In the genomic region with DNA sequence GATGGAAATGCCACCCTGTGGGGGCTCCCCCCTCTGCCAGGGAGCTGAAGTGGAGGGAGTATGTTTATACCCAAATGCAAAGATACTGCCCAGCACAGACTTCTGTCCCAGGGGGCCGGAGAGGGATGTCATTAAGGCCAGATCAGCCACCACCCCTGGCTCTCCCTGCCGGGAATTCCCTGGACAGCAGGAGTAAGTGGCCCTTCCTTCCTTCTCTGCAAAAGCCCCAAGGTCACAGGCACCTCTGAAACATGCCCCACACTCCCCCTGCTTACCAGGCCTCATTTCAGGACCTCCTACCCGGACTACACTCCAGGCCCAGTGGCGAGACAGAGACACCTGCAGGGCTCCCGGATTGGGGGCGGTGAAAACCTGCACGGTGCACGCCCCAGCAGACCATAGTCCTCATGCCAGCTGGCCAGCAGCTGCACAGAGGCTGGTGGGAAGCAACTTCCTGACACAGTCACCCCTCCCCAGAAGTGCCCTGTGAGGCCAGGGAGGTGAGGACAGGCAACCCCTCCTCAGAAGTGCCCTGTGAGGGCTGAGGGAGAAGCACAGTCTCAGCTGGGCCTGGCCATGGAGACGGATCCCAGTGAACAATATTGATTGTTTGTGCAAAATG, we compare ENCODE assay signal across 17 cellular contexts. TPM values are rescaled to one million over a fixed set of nuclear protein-coding genes. Genes with fewer than 3 reads are reported as not detected.
DNase-seq lines count a peak whose midpoint lies in the region; ATAC-seq, FAIRE-seq and TF ChIP-seq lines count a peak whose summit lies in the region.
"Had no signal": no experiment of that assay in that cellular context is flagged by ENCODE, and none has a peak within 500 bp of the region (broad histone marks: within the 10 kb centered on the region; RNA-seq: fewer than 3 reads in every experiment).

No MANE protein-coding gene starts in this region.

- TF ChIP-seq EP300 in HepG2 (IDR thresholded peaks at IDR 0.05; ENCODE audit: low read depth in 2 of 2, low read length in 2 of 2) (no peak), HepG2 (CRISPR knock-in tag; IDR thresholded peaks at IDR 0.05; ENCODE audit: borderline replicate concordance) (no peak)

- no peak for ATAC-seq in activated CD8-positive, alpha-beta memory T cell treated with anti-CD3 and anti-CD28 coated beads, Interleukin-2, amount 10 ng/mL, durations not matched to agents 7 days and 5 days
- peak; percentile 21 for ATAC-seq in Panc1
- ATAC-seq in HepG2: peak; percentile 20; the same call in 2 of the 3 replicates
- ATAC-seq: GM12878, left lung had no signal

- H2AFZ ChIP-seq in HepG2 (ENCODE audit: low read length) (no peak overlapping the region), GM23248 (no peak overlapping the region)

- BruUV-seq in Panc1 (replicated peaks; lab: Mats Ljungman, UMichigan): no TSS peak
- no TSS peak for BruUV-seq in HepG2 (replicated peaks; lab: Mats Ljungman, UMichigan)

- TF ChIP-seq POLR2A in HepG2 (IDR thresholded peaks at IDR 0.05; ENCODE audit: insufficient read depth in 1 of 2, low read depth in 2 of 2, low read length in 2 of 2) (no peak), spleen (IDR thresholded peaks at IDR 0.05) (no peak)

- H3K27me3 ChIP-seq in Panc1 (ENCODE audit: control insufficient read depth, insufficient read depth, low read length) (no peaks in the 10 kb centered on the region), HepG2 (ENCODE audit: control insufficient read depth in 1 of 2, insufficient read depth in 2 of 2, low read length in 2 of 2) (peaks cover 6 to 26% of the 10 kb centered on the region in 2 experiments; a peak in 3 of 5 replicates), spleen (replicated peaks in 1 of 7) (peaks cover 0 to 6% (median 0%) of the 10 kb centered on the region in 7 donors), GM23248 (replicated peaks; ENCODE audit: insufficient read depth) (no peaks in the 10 kb centered on the region)
- H3K27me3 ChIP-seq: vagina had no signal

- peak; percentile 36 for DNase-seq in activated CD8-positive, alpha-beta memory T cell treated with anti-CD3 and anti-CD28 coated beads, Interleukin-2, amount 10 ng/mL, durations not matched to agents 7 days and 5 days
- no peak for DNase-seq in activated CD8-positive, alpha-beta memory T cell treated with anti-CD3 and anti-CD28 coated beads, Interleukin-2, amount 50 U/mL, for 48 hours
- no peak for DNase-seq in Panc1 (ENCODE audit: low read depth, low spot score)
- no peak for DNase-seq in HepG2 (ENCODE audit: low spot score)
- DNase-seq in spleen: peak; percentile 67
- DNase-seq in AG08396 (ENCODE audit: low spot score): no peak
- no peak for DNase-seq in activated effector memory CD4-positive, alpha-beta T cell treated with Interleukin-2 at 50 U/mL for 16 hours
- DNase-seq in GM23248: no peak
- DNase-seq: activated CD4-positive, alpha-beta T cell treated with anti-CD3 and anti-CD28 coated beads, Interleukin-2, amount 50 U/mL, for 4 hours; central memory CD4-positive, alpha-beta T cell; NCI-H1048; SIG-M5 had no signal

- H3K9ac ChIP-seq in HepG2 (ENCODE audit: insufficient read depth, low read depth, low read length) (no peak overlapping the region), GM23248 (no peak overlapping the region)

- H3K4me1 Mint-ChIP-seq in activated CD8-positive, alpha-beta memory T cell treated with anti-CD3 and anti-CD28 coated beads, Interleukin-2, amount 10 ng/mL, durations not matched to agents 7 days and 5 days: no peaks in the 10 kb centered on the region

- no peak overlapping the region for H3K27ac Mint-ChIP-seq in activated CD8-positive, alpha-beta memory T cell treated with anti-CD3 and anti-CD28 coated beads, Interleukin-2, amount 10 ng/mL, durations not matched to agents 7 days and 5 days
- H3K27ac Mint-ChIP-seq: activated T-helper 1 cell treated with anti-CD3 and anti-CD28 coated beads, Interleukin-12 subunit alpha, Interleukin-12 subunit beta, Interleukin-2, Interleukin-4 antibody, amounts not matched to agents 30 ng/mL and 10 ng/mL and 1 ng/mL, durations not matched to agents 14 hours and 24 hours and 36 hours had no signal

- H3K4me1 ChIP-seq in Panc1 (ENCODE audit: control insufficient read depth, insufficient read depth, low read length) (peaks cover 33% of the 10 kb centered on the region), HepG2 (ENCODE audit: insufficient read depth, low read length) (no peaks in the 10 kb centered on the region), spleen (peaks cover 0 to 17% (median 6%) of the 10 kb centered on the region in 6 donors), GM23248 (ENCODE audit: insufficient read depth) (no peaks in the 10 kb centered on the region)
- H3K4me1 ChIP-seq: Caco-2, left lung, vagina had no signal

- H3K9me2 ChIP-seq in GM23248 (ENCODE audit: insufficient read depth): no peaks in the 10 kb centered on the region

- no peak overlapping the region for H3K4me3 Mint-ChIP-seq in activated CD8-positive, alpha-beta memory T cell treated with anti-CD3 and anti-CD28 coated beads, Interleukin-2, amount 10 ng/mL, durations not matched to agents 7 days and 5 days
- H3K4me3 Mint-ChIP-seq: activated T-helper 1 cell treated with anti-CD3 and anti-CD28 coated beads, Interleukin-12 subunit alpha, Interleukin-12 subunit beta, Interleukin-2, Interleukin-4 antibody, amounts not matched to agents 30 ng/mL and 10 ng/mL and 1 ng/mL, durations not matched to agents 14 hours and 24 hours and 36 hours had no signal

- H3K79me2 ChIP-seq in HepG2 (ENCODE audit: insufficient read depth, low read length) (no peaks in the 10 kb centered on the region), GM23248 (ENCODE audit: insufficient read depth) (no peaks in the 10 kb centered on the region)

- H3K9me3 ChIP-seq in Panc1 (ENCODE audit: control insufficient read depth, insufficient read depth, low read depth, low read length) (no peaks in the 10 kb centered on the region), HepG2 (ENCODE audit: low read length) (no peaks in the 10 kb centered on the region), spleen (no peaks in the 10 kb centered on the region), GM23248 (ENCODE audit: low read depth) (no peaks in the 10 kb centered on the region)
- H3K9me3 ChIP-seq: Caco-2, left lung, vagina had no signal

- H3K9me3 Mint-ChIP-seq in activated CD8-positive, alpha-beta memory T cell treated with anti-CD3 and anti-CD28 coated beads, Interleukin-2, amount 10 ng/mL, durations not matched to agents 7 days and 5 days (ENCODE audit: low read depth): no peaks in the 10 kb centered on the region
- H3K9me3 Mint-ChIP-seq: activated T-helper 1 cell treated with anti-CD3 and anti-CD28 coated beads, Interleukin-12 subunit alpha, Interleukin-12 subunit beta, Interleukin-2, Interleukin-4 antibody, amounts not matched to agents 30 ng/mL and 10 ng/mL and 1 ng/mL, durations not matched to agents 14 hours and 24 hours and 36 hours had no signal

- H4K20me1 ChIP-seq in HepG2 (ENCODE audit: insufficient read depth, low read length) (no peaks in the 10 kb centered on the region), GM23248 (ENCODE audit: insufficient read depth) (no peaks in the 10 kb centered on the region)

- TF ChIP-seq CTCF in Panc1 (IDR thresholded peaks at IDR 0.05) (no peak), HepG2 (CRISPR knock-in tag; IDR thresholded peaks at IDR 0.05) (no peak), spleen (IDR thresholded peaks at IDR 0.05 in 8 of 11, conservative IDR thresholded peaks at IDR 0.05 in 3 of 11) (no peak)

- in situ Hi-C loops in Panc1 (cut with HindIII; ENCODE audit: low pct_unique_long_range_greater_than_20kb, low sequenced_read_pairs): no loop called here
- in situ Hi-C loops in HepG2 (cut with HindIII; ENCODE audit: extremely low pct_ligation_motif_present, low pct_unique_long_range_greater_than_20kb): no loop called here
- in situ Hi-C loops in GM23248 (cut with MboI): no loop called here

- H3K36me3 ChIP-seq in Panc1 (ENCODE audit: control insufficient read depth, insufficient read depth, low read length) (no peaks in the 10 kb centered on the region), HepG2 (replicated peaks in 1 of 2; ENCODE audit: control insufficient read depth in 1 of 2, insufficient read depth in 2 of 2, low read length in 2 of 2) (no peaks in the 10 kb centered on the region), spleen (no peaks in the 10 kb centered on the region), GM23248 (ENCODE audit: low read depth) (no peaks in the 10 kb centered on the region)
- H3K36me3 ChIP-seq: left lung, vagina had no signal

- H3F3A ChIP-seq in GM23248 (ENCODE audit: insufficient read depth): no peaks in the 10 kb centered on the region

- 11% methylated on average over 3 of the region's 9 CpGs for WGBS in HepG2 (ENCODE audit: low lambda C conversion rate)
- WGBS in spleen, 5 donors: 55 to 69% (median 62%) methylated on average over 9 of the region's 9 CpGs
- 47 to 57% methylated on average over 7 to 9 of the region's 9 CpGs for WGBS in GM23248 (ENCODE audit: low coverage in 1 of 2, low lambda C conversion rate in 2 of 2, missing lambda C conversion rate in 2 of 2), 2 experiments

- no peak for FAIRE-seq in HepG2 (lab: Jason Lieb, UNC)
- FAIRE-seq: GM12878 had no signal

- peak overlapping the region; percentile 64 for H3K27ac ChIP-seq in Panc1 (ENCODE audit: low read length)
- H3K27ac ChIP-seq in HepG2 (ENCODE audit: extremely low read length, insufficient read depth, low read length): no peak overlapping the region
- no peak overlapping the region for H3K27ac ChIP-seq in spleen
- no peak overlapping the region for H3K27ac ChIP-seq in GM23248
- H3K27ac ChIP-seq: left lung, vagina had no signal

- no peak overlapping the region for H3K4me2 ChIP-seq in HepG2 (ENCODE audit: low read depth, low read length)
- no peak overlapping the region for H3K4me2 ChIP-seq in GM23248 (ENCODE audit: unreplicated experiment)

- H3K4me3 ChIP-seq in Panc1 (ENCODE audit: low read depth in 2 of 2, low read length in 2 of 2) (no peak overlapping the region), HepG2 (replicated peaks in 1 of 3; ENCODE audit: insufficient read depth in 1 of 3, low read depth in 2 of 3, low read length in 3 of 3) (no peak overlapping the region), spleen (no peak overlapping the region), GM23248 (no peak overlapping the region)
- H3K4me3 ChIP-seq: GM12878, left lung, vagina had no signal

- CTCF ChIA-PET in activated CD8-positive, alpha-beta memory T cell treated with anti-CD3 and anti-CD28 coated beads, Interleukin-2, amount 10 ng/mL, durations not matched to agents 7 days and 5 days (lab: Charles Lee): no interaction called here
- CTCF ChIA-PET in Panc1 (lab: Charles Lee): no interaction called here
- CTCF ChIA-PET in HepG2 (lab: Yijun Ruan, JAX; ENCODE audit: low intra/inter-chr PET ratio, low total read pairs): no interaction called here

- POLR2A ChIA-PET in Panc1 (lab: Charles Lee): no interaction called here
- POLR2A ChIA-PET in HepG2 (lab: Yijun Ruan, JAX): no interaction called here

- no peaks in the 10 kb centered on the region for H3K36me3 Mint-ChIP-seq in activated CD8-positive, alpha-beta memory T cell treated with anti-CD3 and anti-CD28 coated beads, Interleukin-2, amount 10 ng/mL, durations not matched to agents 7 days and 5 days

- intact Hi-C loops in Panc1 (cut with micrococcal nuclease; ENCODE audit: unreplicated experiment): no loop called here
- intact Hi-C loops in HepG2 (cut with micrococcal nuclease; ENCODE audit: unreplicated experiment): no loop called here
- intact Hi-C loops in spleen (cut with DNase I; ENCODE audit: low total_unique reads): no loop called here

- TF ChIP-seq RAD21 in HepG2 (CRISPR knock-in tag; IDR thresholded peaks at IDR 0.05): no peak

- no peaks in the 10 kb centered on the region for H3K27me3 Mint-ChIP-seq in activated CD8-positive, alpha-beta memory T cell treated with anti-CD3 and anti-CD28 coated beads, Interleukin-2, amount 10 ng/mL, durations not matched to agents 7 days and 5 days

RNA-seq across cellular contexts. Expression of a gene that starts 33.0 kb away (rescaled TPM):
- under 1 TPM; 0.38 to 0.45 TPM for total RNA-seq in activated CD8-positive, alpha-beta memory T cell treated with anti-CD3 and anti-CD28 coated beads, Interleukin-2, amount 10 ng/mL, durations not matched to agents 7 days and 5 days
- 81.1 TPM for total RNA-seq in Panc1 (2021; ENCODE audit: unreplicated experiment)
- polyA plus RNA-seq in Panc1 (2012; ENCODE audit: insufficient read length): 134 TPM
- total RNA-seq in HepG2 (2016; rRNA removed; fragmentation: Illumina TruSeq; extraction: Trizol): 0.02 TPM in 1 of 2 replicates, not detected in the other
- total RNA-seq in HepG2 (2016; cell fraction: cytosol; rRNA removed; fragmentation: Illumina TruSeq; extraction: Trizol; ENCODE audit: low read depth): not detected in 2 replicates
- not detected in 2 replicates for total RNA-seq in HepG2 (2016; cell fraction: insoluble cytoplasmic fraction; rRNA removed; fragmentation: Illumina TruSeq; extraction: Trizol)
- total RNA-seq in HepG2 (2016; cell fraction: membrane; rRNA removed; fragmentation: Illumina TruSeq; extraction: Trizol): not detected in 2 replicates
- total RNA-seq in HepG2 (2016; cell fraction: nucleus; rRNA removed; fragmentation: Illumina TruSeq; extraction: Trizol): not detected in 2 replicates
- polyA plus RNA-seq in HepG2 (2011; rRNA removed): not detected in 2 replicates
- polyA plus RNA-seq in HepG2 (2011; cell fraction: cytosol; rRNA removed): not detected in 2 replicates
- not detected in 2 replicates for polyA plus RNA-seq in HepG2 (2011; cell fraction: nucleus; rRNA removed)
- polyA plus RNA-seq in HepG2 (2012): 0.03 TPM in 1 of 2 replicates, not detected in the other
- not detected in 2 replicates for polyA plus RNA-seq in HepG2 (2016; cell fraction: cytosol; fragmentation: Illumina TruSeq; extraction: Trizol; ENCODE audit: low read depth)
- not detected in 2 replicates for polyA plus RNA-seq in HepG2 (2016; cell fraction: insoluble cytoplasmic fraction; fragmentation: Illumina TruSeq; extraction: Trizol; ENCODE audit: low read depth)
- polyA plus RNA-seq in HepG2 (2016; cell fraction: membrane; fragmentation: Illumina TruSeq; extraction: Trizol; ENCODE audit: low read depth): not detected in 2 replicates
- not detected in 2 replicates for polyA plus RNA-seq in HepG2 (2016; cell fraction: nucleus; fragmentation: Illumina TruSeq; extraction: Trizol; ENCODE audit: insufficient read depth, low read depth)
- 0.04 TPM in 1 of 2 replicates, not detected in the other for polyA minus RNA-seq in HepG2 (2011; rRNA and poly(A)+ RNA removed; ENCODE audit: low replicate concordance)
- polyA minus RNA-seq in HepG2 (2011; cell fraction: cytosol; rRNA and poly(A)+ RNA removed): not detected in 2 replicates
- not detected in 2 replicates for polyA minus RNA-seq in HepG2 (2011; cell fraction: nucleus; rRNA and poly(A)+ RNA removed)
- total RNA-seq in spleen: under 1 TPM in 5 of 7 donors, not detected in 2; 0.30 to 0.54 (median 0.34) TPM
- polyA plus RNA-seq in spleen: under 1 TPM; 0.02 to 0.11 (median 0.10) TPM
- not detected in 2 replicates for total RNA-seq in GM23248 (2014; rRNA removed; shearing (Covaris generic))
- polyA plus RNA-seq in GM23248 (2016; fragmentation: Nextera tagmentation; extraction: Ambion mirVana): not detected in 2 replicates
- total RNA-seq: Caco-2, GM12878 had no signal
- polyA plus RNA-seq: GM12878 had no signal

Comparison
In these comparisons a context has a peak if more than half of its experiments do, and no peak if none do; other contexts are left out.
1. DNase-seq: peak in activated CD8-positive, alpha-beta memory T cell treated with anti-CD3 and anti-CD28 coated beads, Interleukin-2, amount 10 ng/mL, durations not matched to agents 7 days and 5 days (single experiment) and spleen (single experiment); none in activated CD8-positive, alpha-beta memory T cell treated with anti-CD3 and anti-CD28 coated beads, Interleukin-2, amount 50 U/mL, for 48 hours (single experiment), Panc1 (single experiment), HepG2 (single experiment), AG08396 (single experiment), activated effector memory CD4-positive, alpha-beta T cell treated with Interleukin-2 at 50 U/mL for 16 hours (single experiment) and GM23248 (single experiment).
2. RNA of a gene that starts 33.0 kb away (total RNA-seq): 81.1 TPM in Panc1 (single experiment); 0.38 to 0.45 TPM in activated CD8-positive, alpha-beta memory T cell treated with anti-CD3 and anti-CD28 coated beads, Interleukin-2, amount 10 ng/mL, durations not matched to agents 7 days and 5 days, 0.30 to 0.54 TPM in spleen, 0.02 TPM in HepG2 and not detected in GM23248; every median in the first group is over 10 times any median in the second.